Comparison of ENCODE assay signal across 20 cellular contexts in the genomic region with DNA sequence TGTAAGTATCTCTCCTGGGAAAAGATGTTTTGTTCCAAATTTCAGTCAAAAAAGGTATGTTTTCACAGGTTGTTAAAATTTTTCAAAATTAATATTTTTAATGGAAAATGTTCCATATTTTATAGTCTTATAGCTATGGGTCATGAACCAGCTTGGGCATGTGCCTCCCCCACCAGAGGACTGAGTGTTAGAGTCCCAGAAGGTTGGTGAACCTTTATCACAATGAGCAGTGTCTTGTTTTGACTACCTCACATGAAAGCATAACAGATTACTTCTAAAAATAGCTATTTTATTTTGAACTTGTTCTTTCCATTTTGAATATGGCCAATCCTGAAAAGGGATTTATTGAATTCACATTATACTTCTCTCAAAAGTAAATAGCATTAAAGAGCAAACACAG.
"Had no signal": no experiment of that assay in that cellular context is flagged by ENCODE, and none has a peak within 500 bp of the region (broad histone marks: within the 10 kb centered on the region; RNA-seq: fewer than 3 reads in every experiment).

No MANE protein-coding gene starts in this region.

- DNase-seq: Kasumi-1, MM.1S, NCI-H1092 treated with DMSO at 0.1 percent for 48 hours, NCI-H1436, NCI-H187, NCI-H2029, NCI-H2171, NCI-H226, NCI-H446, NCI-H510A, NCI-H524 treated with DMSO at 0.1 percent for 48 hours, NCI-H774, RPMI8226, SHP77 treated with DMSO at 0.1 percent for 48 hours, SJCRH30 had no signal

- H3K27ac ChIP-seq: HL-60, KMS-11, SJCRH30 had no signal

- H3K27me3 ChIP-seq: SJCRH30 had no signal

- H3K4me1 ChIP-seq: SJCRH30 had no signal

- H3K9ac ChIP-seq: KMS-11 had no signal

- H3K9me3 ChIP-seq: SJCRH30 had no signal

- ATAC-seq: K562 had no signal

- H3K4me3 ChIP-seq: K562, SJCRH30 had no signal

- H3K4me2 ChIP-seq: KMS-11 had no signal

- H3K36me3 ChIP-seq: SJCRH30 had no signal

- FAIRE-seq: HTR-8/SVneo, K562, RCC 7860 had no signal
